Comparison of ENCODE assay signal across 8 cellular contexts in genomic region chr10:63866075-63866746, GRCh38.
DNase-seq lines count a peak whose midpoint lies in the region; ATAC-seq and TF ChIP-seq lines count a peak whose summit lies in the region.

No MANE protein-coding gene starts in this region.

- no peak overlapping the region for H3K27ac ChIP-seq in lung (ENCODE audit: low read depth in 1 of 2, low read length in 1 of 2)

- H3K9me3 ChIP-seq in BE2C (no peaks in the 10 kb centered on the region), lung (ENCODE audit: control insufficient read depth in 2 of 2, insufficient read depth in 1 of 2, low read length in 1 of 2) (no peaks in the 10 kb centered on the region)

- 5 to 8% methylated on average over 16 of the region's 16 CpGs for WGBS in lung, 2 donors

- H3K27me3 ChIP-seq in BE2C: no peaks in the 10 kb centered on the region
- no peaks in the 10 kb centered on the region for H3K27me3 ChIP-seq in lung (ENCODE audit: control insufficient read depth, insufficient read depth)

- TF ChIP-seq CTCF in BE2C (IDR thresholded peaks at IDR 0.05; ENCODE audit: low read depth, low read length) (peak; percentile 90), lung (IDR thresholded peaks at IDR 0.05; ENCODE audit: control extremely low read depth, extremely low read depth) (peak; percentile 62)

- no peaks in the 10 kb centered on the region for H3K36me3 ChIP-seq in BE2C
- H3K36me3 ChIP-seq in lung (ENCODE audit: control insufficient read depth in 2 of 2, insufficient read depth in 2 of 2, low read length in 2 of 2): no peaks in the 10 kb centered on the region

- H3K4me1 ChIP-seq in BE2C (peaks cover 14% of the 10 kb centered on the region), lung (ENCODE audit: control insufficient read depth in 2 of 2, insufficient read depth in 2 of 2, low read length in 2 of 2) (peaks cover 0 to 3% of the 10 kb centered on the region in 2 donors)

- peak overlapping the region; percentile 31 for H3K4me3 ChIP-seq in BE2C (ENCODE audit: low read depth, low read length)
- no peak overlapping the region for H3K4me3 ChIP-seq in lung

- DNase-seq in BE2C (peak; percentile 59), NCI-H1694 (lab: John Stamatoyannopoulos, UW) (peak; percentile 55), dermis blood vessel endothelial cell (peak; percentile 72), lung (ENCODE audit: low spot score) (peak; percentile 42)
- DNase-seq in activated CD4-positive, CD25-positive, alpha-beta regulatory T cell treated with anti-CD3 and anti-CD28 coated beads, Interleukin-2, amount 50 U/mL, for 72 hours: peak; percentile 33
- peak; percentile 8 for DNase-seq in stimulated activated CD8-positive, alpha-beta memory T cell treated with anti-CD3 and anti-CD28 coated beads, Interleukin-7, amount 100 ng/mL, for 24 hours (ENCODE audit: low read depth)

- peak; percentile 93 for ATAC-seq in GM18511 (IDR thresholded peaks at IDR 0.05; ENCODE audit: unreplicated experiment)
- ATAC-seq in HG02938 (IDR thresholded peaks at IDR 0.05; ENCODE audit: unreplicated experiment): peak; percentile 74
- ATAC-seq in lung (ENCODE audit: insufficient read depth, low FRiP score): peak; percentile 76

Comparison
In these comparisons a context has a peak if more than half of its experiments do, and no peak if none do; other contexts are left out.
1. DNase-seq: peak in every context shown above with its lines; median percentile 72 in dermis blood vessel endothelial cell; 59 in BE2C; 55 in NCI-H1694; 42 in lung; 33 in activated CD4-positive, CD25-positive, alpha-beta regulatory T cell treated with anti-CD3 and anti-CD28 coated beads, Interleukin-2, amount 50 U/mL, for 72 hours; 8 in stimulated activated CD8-positive, alpha-beta memory T cell treated with anti-CD3 and anti-CD28 coated beads, Interleukin-7, amount 100 ng/mL, for 24 hours.